In the genomic region with DNA sequence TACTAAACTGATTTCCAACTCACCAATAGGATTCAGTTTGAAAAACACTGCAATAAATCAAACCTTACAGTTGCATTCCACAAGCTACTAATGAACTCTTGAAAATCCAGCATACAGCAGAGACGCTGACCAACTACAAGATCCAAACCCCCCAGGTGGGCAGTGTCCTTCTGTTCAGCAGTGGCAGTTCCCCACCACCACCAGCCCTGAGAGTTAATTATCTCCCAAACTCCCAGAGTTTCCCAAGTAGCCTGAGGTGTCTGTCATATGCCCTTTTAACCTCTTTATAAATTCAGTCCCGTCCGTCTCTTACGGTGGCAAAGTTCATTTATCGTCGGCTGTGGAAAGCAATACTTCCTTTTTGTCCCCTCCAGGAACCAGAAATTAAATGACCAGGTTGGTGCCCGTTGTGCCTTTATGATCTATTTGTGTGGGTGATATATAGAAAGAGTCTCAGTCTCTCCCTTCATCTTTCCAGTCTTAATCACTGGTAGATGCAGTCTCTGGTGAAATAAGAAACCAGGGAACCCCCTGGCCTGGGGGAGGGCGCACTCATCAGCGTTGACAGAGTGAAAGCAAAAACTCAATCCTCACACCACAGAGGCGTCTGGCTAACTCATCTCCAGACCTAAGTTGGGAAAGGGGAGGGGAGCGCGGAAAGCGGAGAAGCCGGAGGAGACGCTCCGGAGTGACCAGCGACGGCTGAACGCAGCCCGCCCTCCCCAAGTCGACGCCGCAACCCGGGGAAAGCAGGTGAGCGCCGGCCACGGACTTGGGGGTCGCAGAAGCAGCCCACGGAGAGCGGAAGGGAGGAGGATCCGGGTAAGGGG, we compare ENCODE assay signal across 1 cellular context.
A peak's percentile ranks its signal among the peaks of the same experiment; 100 is the strongest.
TF ChIP-seq lines count a peak whose summit lies in the region.

No MANE protein-coding gene starts in this region.

TF ChIP-seq in HEK293, 187 proteins besides CTCF, POLR2A, EP300 and RAD21 (continued from another document):
- TF ChIP-seq, protein P1, sequence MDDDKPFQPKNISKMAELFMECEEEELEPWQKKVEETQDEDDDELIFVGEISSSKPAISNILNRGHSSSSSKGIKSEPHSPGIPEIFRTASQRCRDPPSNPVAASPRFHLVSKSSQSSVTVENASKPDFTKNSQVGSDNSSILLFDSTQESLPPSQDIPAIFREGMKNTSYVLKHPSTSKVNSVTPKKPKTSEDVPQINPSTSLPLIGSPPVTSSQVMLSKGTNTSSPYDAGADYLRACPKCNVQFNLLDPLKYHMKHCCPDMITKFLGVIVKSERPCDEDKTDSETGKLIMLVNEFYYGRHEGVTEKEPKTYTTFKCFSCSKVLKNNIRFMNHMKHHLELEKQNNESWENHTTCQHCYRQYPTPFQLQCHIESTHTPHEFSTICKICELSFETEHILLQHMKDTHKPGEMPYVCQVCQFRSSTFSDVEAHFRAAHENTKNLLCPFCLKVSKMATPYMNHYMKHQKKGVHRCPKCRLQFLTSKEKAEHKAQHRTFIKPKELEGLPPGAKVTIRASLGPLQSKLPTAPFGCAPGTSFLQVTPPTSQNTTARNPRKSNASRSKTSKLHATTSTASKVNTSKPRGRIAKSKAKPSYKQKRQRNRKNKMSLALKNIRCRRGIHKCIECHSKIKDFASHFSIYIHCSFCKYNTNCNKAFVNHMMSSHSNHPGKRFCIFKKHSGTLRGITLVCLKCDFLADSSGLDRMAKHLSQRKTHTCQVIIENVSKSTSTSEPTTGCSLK (tag by site-specific recombination; IDR thresholded peaks at IDR 0.05), result no peak
- no peak for TF ChIP-seq ZNF677 (tag by site-specific recombination; IDR thresholded peaks at IDR 0.05)
- TF ChIP-seq, protein P2, sequence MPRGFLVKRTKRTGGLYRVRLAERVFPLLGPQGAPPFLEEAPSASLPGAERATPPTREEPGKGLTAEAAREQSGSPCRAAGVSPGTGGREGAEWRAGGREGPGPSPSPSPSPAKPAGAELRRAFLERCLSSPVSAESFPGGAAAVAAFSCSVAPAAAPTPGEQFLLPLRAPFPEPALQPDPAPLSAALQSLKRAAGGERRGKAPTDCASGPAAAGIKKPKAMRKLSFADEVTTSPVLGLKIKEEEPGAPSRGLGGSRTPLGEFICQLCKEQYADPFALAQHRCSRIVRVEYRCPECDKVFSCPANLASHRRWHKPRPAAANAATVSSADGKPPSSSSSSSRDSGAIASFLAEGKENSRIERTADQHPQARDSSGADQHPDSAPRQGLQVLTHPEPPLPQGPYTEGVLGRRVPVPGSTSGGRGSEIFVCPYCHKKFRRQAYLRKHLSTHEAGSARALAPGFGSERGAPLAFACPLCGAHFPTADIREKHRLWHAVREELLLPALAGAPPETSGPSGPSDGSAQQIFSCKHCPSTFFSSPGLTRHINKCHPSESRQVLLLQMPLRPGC (tag by site-specific recombination; IDR thresholded peaks at IDR 0.05), result 0 out of 2 replicates have a peak, but pooled peaks have one; percentile 15
- TF ChIP-seq, protein P3, sequence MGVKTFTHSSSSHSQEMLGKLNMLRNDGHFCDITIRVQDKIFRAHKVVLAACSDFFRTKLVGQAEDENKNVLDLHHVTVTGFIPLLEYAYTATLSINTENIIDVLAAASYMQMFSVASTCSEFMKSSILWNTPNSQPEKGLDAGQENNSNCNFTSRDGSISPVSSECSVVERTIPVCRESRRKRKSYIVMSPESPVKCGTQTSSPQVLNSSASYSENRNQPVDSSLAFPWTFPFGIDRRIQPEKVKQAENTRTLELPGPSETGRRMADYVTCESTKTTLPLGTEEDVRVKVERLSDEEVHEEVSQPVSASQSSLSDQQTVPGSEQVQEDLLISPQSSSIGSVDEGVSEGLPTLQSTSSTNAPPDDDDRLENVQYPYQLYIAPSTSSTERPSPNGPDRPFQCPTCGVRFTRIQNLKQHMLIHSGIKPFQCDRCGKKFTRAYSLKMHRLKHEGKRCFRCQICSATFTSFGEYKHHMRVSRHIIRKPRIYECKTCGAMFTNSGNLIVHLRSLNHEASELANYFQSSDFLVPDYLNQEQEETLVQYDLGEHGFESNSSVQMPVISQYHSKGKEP (tag by site-specific recombination; IDR thresholded peaks at IDR 0.05), result no peak
- TF ChIP-seq ZSCAN30 (tag by site-specific recombination; IDR thresholded peaks at IDR 0.05), result no peak; the same call in 1 of the 2 replicates
- 0 out of 2 replicates have a peak, but pooled peaks have one; percentile 14 for TF ChIP-seq ZNF10 (tag by site-specific recombination; IDR thresholded peaks at IDR 0.05)
- TF ChIP-seq ZNF239 (tag by site-specific recombination; IDR thresholded peaks at IDR 0.05), result no peak
- TF ChIP-seq ZNF623 (tag by site-specific recombination; IDR thresholded peaks at IDR 0.05), result no peak
- TF ChIP-seq ZNF350 (tag by site-specific recombination; IDR thresholded peaks at IDR 0.05), result no peak
- TF ChIP-seq ZNF544 (tag by site-specific recombination; IDR thresholded peaks at IDR 0.05), result no peak
- TF ChIP-seq, protein P4, sequence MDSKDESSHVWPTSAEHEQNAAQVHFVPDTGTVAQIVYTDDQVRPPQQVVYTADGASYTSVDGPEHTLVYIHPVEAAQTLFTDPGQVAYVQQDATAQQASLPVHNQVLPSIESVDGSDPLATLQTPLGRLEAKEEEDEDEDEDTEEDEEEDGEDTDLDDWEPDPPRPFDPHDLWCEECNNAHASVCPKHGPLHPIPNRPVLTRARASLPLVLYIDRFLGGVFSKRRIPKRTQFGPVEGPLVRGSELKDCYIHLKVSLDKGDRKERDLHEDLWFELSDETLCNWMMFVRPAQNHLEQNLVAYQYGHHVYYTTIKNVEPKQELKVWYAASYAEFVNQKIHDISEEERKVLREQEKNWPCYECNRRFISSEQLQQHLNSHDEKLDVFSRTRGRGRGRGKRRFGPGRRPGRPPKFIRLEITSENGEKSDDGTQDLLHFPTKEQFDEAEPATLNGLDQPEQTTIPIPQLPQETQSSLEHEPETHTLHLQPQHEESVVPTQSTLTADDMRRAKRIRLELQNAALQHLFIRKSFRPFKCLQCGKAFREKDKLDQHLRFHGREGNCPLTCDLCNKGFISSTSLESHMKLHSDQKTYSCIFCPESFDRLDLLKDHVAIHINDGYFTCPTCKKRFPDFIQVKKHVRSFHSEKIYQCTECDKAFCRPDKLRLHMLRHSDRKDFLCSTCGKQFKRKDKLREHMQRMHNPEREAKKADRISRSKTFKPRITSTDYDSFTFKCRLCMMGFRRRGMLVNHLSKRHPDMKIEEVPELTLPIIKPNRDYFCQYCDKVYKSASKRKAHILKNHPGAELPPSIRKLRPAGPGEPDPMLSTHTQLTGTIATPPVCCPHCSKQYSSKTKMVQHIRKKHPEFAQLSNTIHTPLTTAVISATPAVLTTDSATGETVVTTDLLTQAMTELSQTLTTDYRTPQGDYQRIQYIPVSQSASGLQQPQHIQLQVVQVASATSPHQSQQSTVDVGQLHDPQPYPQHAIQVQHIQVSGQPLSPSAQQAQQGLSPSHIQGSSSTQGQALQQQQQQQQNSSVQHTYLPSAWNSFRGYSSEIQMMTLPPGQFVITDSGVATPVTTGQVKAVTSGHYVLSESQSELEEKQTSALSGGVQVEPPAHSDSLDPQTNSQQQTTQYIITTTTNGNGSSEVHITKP (tag by site-specific recombination; IDR thresholded peaks at IDR 0.05), result no peak
- no peak for TF ChIP-seq ZNF529 (tag by site-specific recombination; IDR thresholded peaks at IDR 0.05; ENCODE audit: insufficient replicate concordance)
- no peak for TF ChIP-seq KLF9 (tag by site-specific recombination; IDR thresholded peaks at IDR 0.05; ENCODE audit: low read depth)
- TF ChIP-seq, protein P5, sequence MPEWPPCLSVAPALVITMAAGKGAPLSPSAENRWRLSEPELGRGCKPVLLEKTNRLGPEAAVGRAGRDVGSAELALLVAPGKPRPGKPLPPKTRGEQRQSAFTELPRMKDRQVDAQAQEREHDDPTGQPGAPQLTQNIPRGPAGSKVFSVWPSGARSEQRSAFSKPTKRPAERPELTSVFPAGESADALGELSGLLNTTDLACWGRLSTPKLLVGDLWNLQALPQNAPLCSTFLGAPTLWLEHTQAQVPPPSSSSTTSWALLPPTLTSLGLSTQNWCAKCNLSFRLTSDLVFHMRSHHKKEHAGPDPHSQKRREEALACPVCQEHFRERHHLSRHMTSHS (tag by site-specific recombination; IDR thresholded peaks at IDR 0.05), result no peak
- peak; percentile 58; the same call in 1 of the 2 replicates for TF ChIP-seq ZBTB17 (tag by site-specific recombination; IDR thresholded peaks at IDR 0.05)
- TF ChIP-seq ZNF341 (tag by site-specific recombination; IDR thresholded peaks at IDR 0.05; ENCODE audit: low read depth), result peak; percentile 93
- peak; percentile 30 for TF ChIP-seq ZNF335 (tag by site-specific recombination; conservative IDR thresholded peaks at IDR 0.05)
- no peak for TF ChIP-seq ZNF777 (tag by site-specific recombination; IDR thresholded peaks at IDR 0.05; ENCODE audit: borderline replicate concordance)
- TF ChIP-seq ZIC2 (tag by site-specific recombination; IDR thresholded peaks at IDR 0.05), result peak; percentile 8; the same call in 1 of the 2 replicates
- TF ChIP-seq ZNF501 (tag by site-specific recombination; IDR thresholded peaks at IDR 0.05), result no peak
- TF ChIP-seq ZNF561 (tag by site-specific recombination; IDR thresholded peaks at IDR 0.05; ENCODE audit: borderline replicate concordance), result no peak
- no peak for TF ChIP-seq ZNF768 (tag by site-specific recombination; IDR thresholded peaks at IDR 0.05)
- 0 out of 2 replicates have a peak, but pooled peaks have one; percentile 27 for TF ChIP-seq KLF16 (tag by site-specific recombination; IDR thresholded peaks at IDR 0.05)
- TF ChIP-seq ZNF600 (tag by site-specific recombination; IDR thresholded peaks at IDR 0.05), result 0 out of 2 replicates have a peak, but pooled peaks have one; percentile 6
- TF ChIP-seq ZBTB7A (tag by site-specific recombination; IDR thresholded peaks at IDR 0.05; ENCODE audit: low read depth), result 0 out of 2 replicates have a peak, but pooled peaks have one; percentile 17
- 0 out of 2 replicates have a peak, but pooled peaks have one; percentile 7 for TF ChIP-seq KLF10 (tag by site-specific recombination; IDR thresholded peaks at IDR 0.05)
TF ChIP-seq in HEK293: peak in this region for 13.
